2 cellular contexts compared by ENCODE assay signal in the genomic region with DNA sequence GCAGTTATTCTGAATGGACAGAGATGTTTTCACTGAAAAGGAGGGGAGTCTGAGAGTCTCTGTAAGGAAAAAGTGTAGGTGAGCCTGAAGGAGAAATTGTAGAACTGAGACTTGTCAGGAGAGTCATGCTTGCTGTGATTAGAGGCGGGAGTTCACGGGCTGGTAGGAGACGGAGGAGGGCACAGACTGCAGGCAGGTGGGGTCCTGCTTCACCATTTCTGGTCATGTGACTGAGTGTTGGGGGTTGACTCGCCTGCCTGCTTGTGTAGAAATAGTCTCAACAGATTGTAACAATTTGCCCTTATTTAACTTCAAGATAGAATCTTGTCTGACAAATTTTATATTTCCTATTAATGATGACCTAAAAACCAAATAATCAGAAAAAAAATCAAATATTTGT.
A peak's percentile ranks its signal among the peaks of the same experiment; 100 is the strongest.
TF ChIP-seq lines count a peak whose summit lies in the region.

No MANE protein-coding gene starts in this region.

TF ChIP-seq in Ishikawa, 13 proteins besides CTCF, POLR2A, EP300 and RAD21 (continued from another document):
- no peak for TF ChIP-seq CEBPB (IDR thresholded peaks at IDR 0.05)
- TF ChIP-seq YY1 (IDR thresholded peaks at IDR 0.05; ENCODE audit: low read depth), result no peak
- TF ChIP-seq, protein P1, sequence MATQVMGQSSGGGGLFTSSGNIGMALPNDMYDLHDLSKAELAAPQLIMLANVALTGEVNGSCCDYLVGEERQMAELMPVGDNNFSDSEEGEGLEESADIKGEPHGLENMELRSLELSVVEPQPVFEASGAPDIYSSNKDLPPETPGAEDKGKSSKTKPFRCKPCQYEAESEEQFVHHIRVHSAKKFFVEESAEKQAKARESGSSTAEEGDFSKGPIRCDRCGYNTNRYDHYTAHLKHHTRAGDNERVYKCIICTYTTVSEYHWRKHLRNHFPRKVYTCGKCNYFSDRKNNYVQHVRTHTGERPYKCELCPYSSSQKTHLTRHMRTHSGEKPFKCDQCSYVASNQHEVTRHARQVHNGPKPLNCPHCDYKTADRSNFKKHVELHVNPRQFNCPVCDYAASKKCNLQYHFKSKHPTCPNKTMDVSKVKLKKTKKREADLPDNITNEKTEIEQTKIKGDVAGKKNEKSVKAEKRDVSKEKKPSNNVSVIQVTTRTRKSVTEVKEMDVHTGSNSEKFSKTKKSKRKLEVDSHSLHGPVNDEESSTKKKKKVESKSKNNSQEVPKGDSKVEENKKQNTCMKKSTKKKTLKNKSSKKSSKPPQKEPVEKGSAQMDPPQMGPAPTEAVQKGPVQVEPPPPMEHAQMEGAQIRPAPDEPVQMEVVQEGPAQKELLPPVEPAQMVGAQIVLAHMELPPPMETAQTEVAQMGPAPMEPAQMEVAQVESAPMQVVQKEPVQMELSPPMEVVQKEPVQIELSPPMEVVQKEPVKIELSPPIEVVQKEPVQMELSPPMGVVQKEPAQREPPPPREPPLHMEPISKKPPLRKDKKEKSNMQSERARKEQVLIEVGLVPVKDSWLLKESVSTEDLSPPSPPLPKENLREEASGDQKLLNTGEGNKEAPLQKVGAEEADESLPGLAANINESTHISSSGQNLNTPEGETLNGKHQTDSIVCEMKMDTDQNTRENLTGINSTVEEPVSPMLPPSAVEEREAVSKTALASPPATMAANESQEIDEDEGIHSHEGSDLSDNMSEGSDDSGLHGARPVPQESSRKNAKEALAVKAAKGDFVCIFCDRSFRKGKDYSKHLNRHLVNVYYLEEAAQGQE (IDR thresholded peaks at IDR 0.05; ENCODE audit: low read depth), result no peak

TF ChIP-seq in K562, 482 proteins besides CTCF, POLR2A, EP300 and RAD21 (continued from another document):
- TF ChIP-seq, protein P2, sequence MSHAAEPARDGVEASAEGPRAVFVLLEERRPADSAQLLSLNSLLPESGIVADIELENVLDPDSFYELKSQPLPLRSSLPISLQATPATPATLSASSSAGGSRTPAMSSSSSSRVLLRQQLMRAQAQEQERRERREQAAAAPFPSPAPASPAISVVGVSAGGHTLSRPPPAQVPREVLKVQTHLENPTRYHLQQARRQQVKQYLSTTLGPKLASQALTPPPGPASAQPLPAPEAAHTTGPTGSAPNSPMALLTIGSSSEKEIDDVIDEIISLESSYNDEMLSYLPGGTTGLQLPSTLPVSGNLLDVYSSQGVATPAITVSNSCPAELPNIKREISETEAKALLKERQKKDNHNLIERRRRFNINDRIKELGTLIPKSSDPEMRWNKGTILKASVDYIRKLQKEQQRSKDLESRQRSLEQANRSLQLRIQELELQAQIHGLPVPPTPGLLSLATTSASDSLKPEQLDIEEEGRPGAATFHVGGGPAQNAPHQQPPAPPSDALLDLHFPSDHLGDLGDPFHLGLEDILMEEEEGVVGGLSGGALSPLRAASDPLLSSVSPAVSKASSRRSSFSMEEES (CRISPR knock-in tag; IDR thresholded peaks at IDR 0.05), result peak; percentile 56; the same call in 1 of the 2 replicates
